In the genomic region with DNA sequence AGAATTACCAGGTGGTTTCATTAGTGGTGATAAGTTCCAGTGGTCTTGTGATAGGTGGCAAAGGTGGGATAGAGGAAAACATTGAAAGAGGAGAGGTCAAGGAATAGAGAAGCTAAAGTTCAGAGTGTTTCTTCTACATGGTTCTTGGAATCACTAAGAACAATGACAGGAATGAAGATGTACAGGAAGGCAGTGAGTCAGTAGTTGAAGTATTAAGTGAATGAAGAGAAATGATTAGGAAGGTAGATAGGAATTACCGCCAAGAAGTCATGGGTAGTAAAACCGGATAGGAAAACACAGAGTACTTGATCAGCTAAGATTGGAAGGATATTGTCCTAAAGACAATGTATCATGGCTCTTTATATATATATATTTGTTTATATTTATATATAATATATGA, we compare ENCODE assay signal across 27 cellular contexts. TPM values are rescaled to one million over a fixed set of nuclear protein-coding genes. Genes with fewer than 3 reads are reported as not detected.
A peak's percentile ranks its signal among the peaks of the same experiment; 100 is the strongest.
DNase-seq lines count a peak whose midpoint lies in the region; ATAC-seq, FAIRE-seq and TF ChIP-seq lines count a peak whose summit lies in the region.
"Had no signal": no experiment of that assay in that cellular context is flagged by ENCODE, and none has a peak within 500 bp of the region (broad histone marks: within the 10 kb centered on the region; RNA-seq: fewer than 3 reads in every experiment).

No MANE protein-coding gene starts in this region.

- H3K4me3 Mint-ChIP-seq in CD8-positive, alpha-beta T cell = no peak overlapping the region
- H3K4me3 Mint-ChIP-seq: activated naive CD8-positive, alpha-beta T cell; dendritic cell treated with granulocyte-macrophage colony-stimulating factor and Interleukin-4, amounts not matched to agents 40 ng/mL and 50 ng/mL, for 4 days; natural killer cell treated with Interleukin-12 subunit alpha and Interleukin-12 subunit beta and Interleukin-15 and Interleukin-18, amount 100 ng/mL, for 72 hours had no signal

- H3K4me1 Mint-ChIP-seq in CD8-positive, alpha-beta T cell (ENCODE audit: low read depth) = peaks cover 4% of the 10 kb centered on the region

- no peaks in the 10 kb centered on the region for H3K9me3 Mint-ChIP-seq in CD8-positive, alpha-beta T cell
- H3K9me3 Mint-ChIP-seq: dendritic cell treated with granulocyte-macrophage colony-stimulating factor and Interleukin-4, amounts not matched to agents 40 ng/mL and 50 ng/mL, for 4 days; natural killer cell treated with Interleukin-12 subunit alpha and Interleukin-12 subunit beta and Interleukin-15 and Interleukin-18, amount 100 ng/mL, for 72 hours had no signal

- H3K9me3 ChIP-seq in CD8-positive, alpha-beta T cell (ENCODE audit: low read length) = no peaks in the 10 kb centered on the region
- H3K9me3 ChIP-seq: Caco-2, mucosa of descending colon, ovary, right atrium auricular region, spleen, tibial nerve had no signal

- H3K36me3 Mint-ChIP-seq in CD8-positive, alpha-beta T cell = no peaks in the 10 kb centered on the region
- H3K36me3 Mint-ChIP-seq: activated naive CD8-positive, alpha-beta T cell; natural killer cell treated with Interleukin-12 subunit alpha and Interleukin-12 subunit beta and Interleukin-15 and Interleukin-18, amount 100 ng/mL, for 72 hours had no signal

- no peaks in the 10 kb centered on the region for H3K27me3 ChIP-seq in CD8-positive, alpha-beta T cell (ENCODE audit: insufficient read depth, low read length)
- H3K27me3 ChIP-seq: ovary, right atrium auricular region, spleen, tibial nerve had no signal

- intact Hi-C loops in CD8-positive, alpha-beta T cell (cut with DNase I, micrococcal nuclease) = loop anchor here in 1 of 2 experiments (2.0 to 10.0 kb wide), 2 partner anchors 13 to 205 kb away; no protein-coding TSS in a partner anchor

- no peak overlapping the region for H3K27ac Mint-ChIP-seq in CD8-positive, alpha-beta T cell
- H3K27ac Mint-ChIP-seq: activated naive CD8-positive, alpha-beta T cell; dendritic cell treated with granulocyte-macrophage colony-stimulating factor and Interleukin-4, amounts not matched to agents 40 ng/mL and 50 ng/mL, for 4 days; natural killer cell treated with Interleukin-12 subunit alpha and Interleukin-12 subunit beta and Interleukin-15 and Interleukin-18, amount 100 ng/mL, for 72 hours had no signal

- peak; percentile 80 for ATAC-seq in SK-N-SH treated with all-trans-retinoic acid at 6 μM for 48 hours
- no peak for ATAC-seq in CD8-positive, alpha-beta T cell
- ATAC-seq: K562; mucosa of descending colon; natural killer cell treated with Interleukin-12 subunit alpha and Interleukin-12 subunit beta and Interleukin-15 and Interleukin-18, amount 100 ng/mL, for 72 hours had no signal

- TF ChIP-seq POLR2A in H54 (IDR thresholded peaks at IDR 0.05; ENCODE audit: low read depth, low read length) = no peak

- no peaks in the 10 kb centered on the region for H3K4me1 ChIP-seq in CD8-positive, alpha-beta T cell (ENCODE audit: insufficient read depth, low read length)
- H3K4me1 ChIP-seq: right atrium auricular region, spleen, tibial nerve had no signal

- H3K36me3 ChIP-seq in CD8-positive, alpha-beta T cell (ENCODE audit: insufficient read depth, low read length) = no peaks in the 10 kb centered on the region
- H3K36me3 ChIP-seq: ovary, right atrium auricular region, spleen, tibial nerve had no signal

- no peak overlapping the region for H3K4me3 ChIP-seq in fibroblast of pulmonary artery (replicated peaks; ENCODE audit: low read depth, low read length)
- no peak overlapping the region for H3K4me3 ChIP-seq in CD8-positive, alpha-beta T cell (ENCODE audit: low read depth, low read length)
- H3K4me3 ChIP-seq: K562, lung, mucosa of descending colon, ovary, right atrium auricular region, spleen, tibial nerve had no signal

- H3K27ac ChIP-seq in CD8-positive, alpha-beta T cell (ENCODE audit: low read depth, low read length) = no peak overlapping the region
- H3K27ac ChIP-seq: ovary, right atrium auricular region, spleen, tibial nerve had no signal

- in situ Hi-C loops in G401 (cut with HindIII; ENCODE audit: low sequenced_read_pairs) = no loop called here

- CTCF ChIA-PET in CD8-positive, alpha-beta T cell (lab: Charles Lee) = no interaction called here

- POLR2A ChIA-PET in CD8-positive, alpha-beta T cell (lab: Charles Lee) = no interaction called here

- H3K27me3 Mint-ChIP-seq in CD8-positive, alpha-beta T cell (ENCODE audit: low read depth) = no peaks in the 10 kb centered on the region
- H3K27me3 Mint-ChIP-seq: activated naive CD8-positive, alpha-beta T cell; dendritic cell treated with granulocyte-macrophage colony-stimulating factor and Interleukin-4, amounts not matched to agents 40 ng/mL and 50 ng/mL, for 4 days; natural killer cell treated with Interleukin-12 subunit alpha and Interleukin-12 subunit beta and Interleukin-15 and Interleukin-18, amount 100 ng/mL, for 72 hours had no signal

- no peak for TF ChIP-seq CTCF in fibroblast of pulmonary artery (IDR thresholded peaks at IDR 0.05; ENCODE audit: low read length, missing control alignments)
- TF ChIP-seq CTCF in CD8-positive, alpha-beta T cell (IDR thresholded peaks at IDR 0.05) = no peak

- FAIRE-seq in H54 (lab: Jason Lieb, UNC) = peak; percentile 6
- FAIRE-seq: K562 had no signal

- no peak for DNase-seq in H54 (ENCODE audit: insufficient read length, low spot score)
- peak; percentile 24 for DNase-seq in fibroblast of pulmonary artery (ENCODE audit: low read depth)
- no peak for DNase-seq in hypothalamus (lab: John Stamatoyannopoulos, UW)
- no peak for DNase-seq in occipital lobe (lab: John Stamatoyannopoulos, UW)
- no peak for DNase-seq in CD8-positive, alpha-beta T cell
- no peak for DNase-seq in G401 (ENCODE audit: low spot score)
- DNase-seq: activated T-cell treated with anti-CD3 and anti-CD28 coated beads for 4 hours, aorta, C1 segment of cervical spinal cord, Caco-2, caudate nucleus, DMS79, GOT3, MM.1S, mucosa of descending colon, NCI-H2029, NCI-H69, ovary, spleen had no signal

TF ChIP-seq in SK-N-SH treated with all-trans-retinoic acid at 6 μM for 48 hours, 23 proteins besides CTCF, POLR2A, EP300 and RAD21:
- no peak for TF ChIP-seq SNAI2 (CRISPR knock-in tag; IDR thresholded peaks at IDR 0.05)
- no peak for TF ChIP-seq ZC3H10 (CRISPR knock-in tag; IDR thresholded peaks at IDR 0.05)
- TF ChIP-seq ZNF565 (CRISPR knock-in tag; conservative IDR thresholded peaks at IDR 0.05; ENCODE audit: low read depth) = no peak
- no peak for TF ChIP-seq TOX (CRISPR knock-in tag; IDR thresholded peaks at IDR 0.05; ENCODE audit: borderline replicate concordance)
- no peak for TF ChIP-seq GLIS3 (CRISPR knock-in tag; IDR thresholded peaks at IDR 0.05)
- TF ChIP-seq, protein P1, sequence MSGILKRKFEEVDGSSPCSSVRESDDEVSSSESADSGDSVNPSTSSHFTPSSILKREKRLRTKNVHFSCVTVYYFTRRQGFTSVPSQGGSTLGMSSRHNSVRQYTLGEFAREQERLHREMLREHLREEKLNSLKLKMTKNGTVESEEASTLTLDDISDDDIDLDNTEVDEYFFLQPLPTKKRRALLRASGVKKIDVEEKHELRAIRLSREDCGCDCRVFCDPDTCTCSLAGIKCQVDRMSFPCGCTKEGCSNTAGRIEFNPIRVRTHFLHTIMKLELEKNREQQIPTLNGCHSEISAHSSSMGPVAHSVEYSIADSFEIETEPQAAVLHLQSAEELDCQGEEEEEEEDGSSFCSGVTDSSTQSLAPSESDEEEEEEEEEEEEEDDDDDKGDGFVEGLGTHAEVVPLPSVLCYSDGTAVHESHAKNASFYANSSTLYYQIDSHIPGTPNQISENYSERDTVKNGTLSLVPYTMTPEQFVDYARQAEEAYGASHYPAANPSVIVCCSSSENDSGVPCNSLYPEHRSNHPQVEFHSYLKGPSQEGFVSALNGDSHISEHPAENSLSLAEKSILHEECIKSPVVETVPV (CRISPR knock-in tag; IDR thresholded peaks at IDR 0.05) = no peak

RNA-seq across cellular contexts. Expression of a gene that starts 37.9 kb away (rescaled TPM):
- total RNA-seq in occipital lobe = 73.2 TPM
- 1 to 10 TPM; 7.7 to 7.9 TPM for total RNA-seq in CD8-positive, alpha-beta T cell
- total RNA-seq in G401 (2014; rRNA removed; shearing (Covaris generic)) = 6.3 and 8.5 TPM in 2 replicates
